In the genomic region with DNA sequence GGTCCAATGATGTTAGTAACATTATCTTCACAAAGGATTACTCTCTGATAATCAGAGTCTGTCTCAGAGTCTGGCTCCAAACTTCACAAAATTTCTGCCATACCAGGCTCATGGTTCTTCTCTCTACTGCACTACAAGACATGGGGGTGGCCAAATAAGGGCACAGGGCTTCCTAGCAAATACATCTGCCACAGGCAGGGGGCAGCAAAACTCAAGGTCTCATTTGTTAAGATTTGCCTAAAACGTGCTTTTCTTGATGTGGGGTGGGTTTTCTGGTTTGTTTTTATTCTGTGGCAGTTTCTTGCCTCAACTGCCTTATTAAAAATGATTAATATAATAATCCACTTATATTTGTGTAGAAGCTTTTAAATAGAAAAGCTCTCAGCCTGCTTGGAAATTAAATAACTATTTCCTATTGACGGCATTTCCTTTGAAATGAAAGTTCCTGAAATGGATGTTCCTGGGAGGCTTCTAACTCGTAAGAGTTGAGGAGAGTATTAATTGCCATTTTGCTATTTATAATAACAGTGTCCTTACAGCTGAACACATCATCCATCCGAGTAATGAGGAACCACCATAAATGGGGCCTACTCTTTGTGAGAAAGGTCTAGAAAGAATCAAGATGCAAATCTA, we compare ENCODE assay signal across 8 cellular contexts. TPM values are rescaled to one million over a fixed set of nuclear protein-coding genes. Genes with fewer than 3 reads are reported as not detected.
DNase-seq lines count a peak whose midpoint lies in the region; ATAC-seq and TF ChIP-seq lines count a peak whose summit lies in the region.

No MANE protein-coding gene starts in this region.

- BruUV-seq in PC-9 (replicated peaks; lab: Mats Ljungman, UMichigan): no TSS peak

- H3K36me3 ChIP-seq in PC-9 (ENCODE audit: low read depth) (no peaks in the 10 kb centered on the region), gastroesophageal sphincter (no peaks in the 10 kb centered on the region)

- H3K9me3 Mint-ChIP-seq in activated T-cell treated with anti-CD3 and anti-CD28 coated beads, Interleukin-2, amount 50 U/mL, for 72 hours: no peaks in the 10 kb centered on the region

- peak; percentile 53 for ATAC-seq in GM18505 (IDR thresholded peaks at IDR 0.05; ENCODE audit: unreplicated experiment)
- ATAC-seq in activated T-cell treated with anti-CD3 and anti-CD28 coated beads, Interleukin-2, amount 50 U/mL, for 72 hours (replicated peaks in 1 of 2): peak; percentile 55 to 62
- no peak for ATAC-seq in gastroesophageal sphincter
- no peak for ATAC-seq in HG02610 (IDR thresholded peaks at IDR 0.05; ENCODE audit: unreplicated experiment)

- no peaks in the 10 kb centered on the region for H3K79me2 ChIP-seq in PC-9 (ENCODE audit: low read depth)

- no peak overlapping the region for H3K27ac ChIP-seq in PC-9
- no peak overlapping the region for H3K27ac ChIP-seq in gastroesophageal sphincter

- H3K27ac Mint-ChIP-seq in activated T-cell treated with anti-CD3 and anti-CD28 coated beads, Interleukin-2, amount 50 U/mL, for 72 hours: no peak overlapping the region

- no peak overlapping the region for H2AFZ ChIP-seq in PC-9

- H3K4me3 Mint-ChIP-seq in activated T-cell treated with anti-CD3 and anti-CD28 coated beads, Interleukin-2, amount 50 U/mL, for 72 hours: no peak overlapping the region

- H3K4me2 ChIP-seq in PC-9: no peak overlapping the region

- no peak for TF ChIP-seq EP300 in gastroesophageal sphincter (IDR thresholded peaks at IDR 0.05)

- 40 to 50% methylated on average over 3 to 4 of the region's 4 CpGs for WGBS in gastroesophageal sphincter (ENCODE audit: low coverage in 1 of 2), 2 donors

- no peaks in the 10 kb centered on the region for H3K4me1 Mint-ChIP-seq in activated T-cell treated with anti-CD3 and anti-CD28 coated beads, Interleukin-2, amount 50 U/mL, for 72 hours (ENCODE audit: low read depth)

- TF ChIP-seq CTCF in PC-9 (conservative IDR thresholded peaks at IDR 0.05) (peak; percentile 89), gastroesophageal sphincter (IDR thresholded peaks at IDR 0.05) (peak; percentile 25 to 59 (median 37))

- POLR2A ChIA-PET in PC-9 (lab: Charles Lee; ENCODE audit: unreplicated experiment): no interaction called here

- H3K4me3 ChIP-seq in PC-9 (no peak overlapping the region), gastroesophageal sphincter (no peak overlapping the region)

- CTCF ChIA-PET in PC-9 (lab: Charles Lee): interaction anchor here (1.0 kb wide), 1 partner anchor 297 kb away, joined by 4 read pairs; no protein-coding TSS in a partner anchor

- H3F3A ChIP-seq in PC-9 (ENCODE audit: insufficient read depth, low read depth): no peaks in the 10 kb centered on the region

- TF ChIP-seq POLR2A in GM18505 (IDR thresholded peaks at IDR 0.05; ENCODE audit: borderline replicate concordance, extremely low read depth, insufficient read depth, insufficient read length): no peak
- TF ChIP-seq POLR2A in gastroesophageal sphincter (IDR thresholded peaks at IDR 0.05): no peak

- H3K27me3 ChIP-seq in PC-9 (ENCODE audit: insufficient read depth, low read depth): peaks cover 15% of the 10 kb centered on the region; the same call in 1 of the 2 replicates
- no peaks in the 10 kb centered on the region for H3K27me3 ChIP-seq in gastroesophageal sphincter

- H4K20me1 ChIP-seq in PC-9 (ENCODE audit: insufficient read depth): no peaks in the 10 kb centered on the region

- H3K9me3 ChIP-seq in PC-9 (ENCODE audit: insufficient read depth, low read depth) (no peaks in the 10 kb centered on the region; the same call in 1 of the 2 replicates), gastroesophageal sphincter (no peaks in the 10 kb centered on the region)

- H3K27me3 Mint-ChIP-seq in activated T-cell treated with anti-CD3 and anti-CD28 coated beads, Interleukin-2, amount 50 U/mL, for 72 hours (ENCODE audit: low read depth): peaks cover 10% of the 10 kb centered on the region

- H3K36me3 Mint-ChIP-seq in activated T-cell treated with anti-CD3 and anti-CD28 coated beads, Interleukin-2, amount 50 U/mL, for 72 hours (ENCODE audit: insufficient read depth in 2 of 2): no peaks in the 10 kb centered on the region

- H3K4me1 ChIP-seq in PC-9 (replicated peaks; ENCODE audit: insufficient read depth): no peaks in the 10 kb centered on the region
- peaks cover 0 to under 1% (median 0%) of the 10 kb centered on the region in 3 donors for H3K4me1 ChIP-seq in gastroesophageal sphincter

- intact Hi-C loops in PC-9 (cut with micrococcal nuclease; ENCODE audit: unreplicated experiment): loop anchor here (1.0 to 5.0 kb wide), 2 partner anchors 63 to 299 kb away; no protein-coding TSS in a partner anchor

- H3K9me2 ChIP-seq in PC-9 (ENCODE audit: insufficient read depth): no peaks in the 10 kb centered on the region

- peak; percentile 75 for DNase-seq in AG08395 (ENCODE audit: low spot score)
- peak; percentile 25 for DNase-seq in HS-5 (ENCODE audit: low read depth)
- peak in 1 of 2 experiments; percentile 16 for DNase-seq in PC-9
- peak; percentile 58 to 67 for DNase-seq in activated T-cell treated with anti-CD3 and anti-CD28 coated beads, Interleukin-2, amount 50 U/mL, for 72 hours
- peak; percentile 70 for DNase-seq in renal cortical epithelial cell (ENCODE audit: low read depth)

RNA-seq across cellular contexts. Expression of a gene that starts 53.8 kb away (rescaled TPM):
- total RNA-seq in PC-9 (2021) (not detected in 2 replicates), gastroesophageal sphincter (1 to 10 TPM in 2 of 4 donors, under 1 TPM in 1, not detected in 1; 0.81 to 2.2 (median 1.2) TPM), renal cortical epithelial cell (4.1 TPM in 1 of 2 replicates, not detected in the other)
- total RNA-seq in activated T-cell treated with anti-CD3 and anti-CD28 coated beads, Interleukin-2, amount 50 U/mL, for 72 hours: not detected

Comparison
In these comparisons a context has a peak if more than half of its experiments do, and no peak if none do; other contexts are left out.
1. ATAC-seq: peak in GM18505 (single experiment) and activated T-cell treated with anti-CD3 and anti-CD28 coated beads, Interleukin-2, amount 50 U/mL, for 72 hours (2 of 2); none in gastroesophageal sphincter (single experiment) and HG02610 (single experiment).